ENCODE assay signal across 17 cellular contexts in the genomic region with DNA sequence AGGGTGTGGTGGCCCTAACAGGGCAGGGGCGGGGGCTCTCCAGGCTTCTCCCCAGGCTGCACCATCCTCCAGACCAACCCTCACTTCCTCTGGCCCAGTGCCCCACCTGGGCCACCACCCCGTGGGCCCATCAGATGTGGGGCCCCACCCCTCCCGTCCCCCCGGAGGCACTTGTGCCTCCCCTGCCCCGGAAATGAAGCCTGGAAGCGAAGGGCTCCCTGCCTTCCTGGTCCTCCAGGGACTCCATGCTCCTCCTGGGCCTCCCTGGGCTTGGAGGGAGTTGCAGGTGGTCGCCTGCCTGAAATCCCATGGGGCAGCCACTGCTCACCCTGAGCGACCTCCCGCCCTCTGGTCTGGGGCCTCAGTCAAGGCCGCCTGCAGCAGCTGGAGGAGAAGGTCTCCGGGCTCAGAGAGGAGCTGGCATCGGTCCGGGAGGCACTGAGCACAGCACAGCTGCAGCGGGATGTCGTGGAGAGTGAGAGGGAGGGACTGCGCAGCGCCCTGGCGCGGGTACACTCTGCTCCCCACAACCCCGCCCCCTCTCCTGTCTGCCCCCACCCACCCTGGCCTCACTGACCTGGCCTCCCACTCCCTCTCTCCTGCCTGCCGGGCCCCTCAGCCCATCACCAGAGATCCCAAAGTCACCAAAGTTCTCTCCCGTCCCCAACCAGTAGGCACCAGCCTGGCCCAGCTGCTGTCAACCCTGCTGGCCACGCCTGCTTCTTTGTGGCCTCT. TPM values are rescaled to one million over a fixed set of nuclear protein-coding genes. Genes with fewer than 3 reads are reported as not detected.
DNase-seq lines count a peak whose midpoint lies in the region; ATAC-seq and TF ChIP-seq lines count a peak whose summit lies in the region.
"Had no signal": no experiment of that assay in that cellular context is flagged by ENCODE, and none has a peak within 500 bp of the region (broad histone marks: within the 10 kb centered on the region; RNA-seq: fewer than 3 reads in every experiment).

No MANE protein-coding gene starts in this region.

- H3K27ac ChIP-seq in H9 (ENCODE audit: insufficient read length, low read depth, low read length) (no peak overlapping the region), gastrocnemius medialis (no peak overlapping the region)
- H3K27ac ChIP-seq: esophagus squamous epithelium, SJSA1, vagina had no signal

- no peaks in the 10 kb centered on the region for H3K4me1 ChIP-seq in H9 (ENCODE audit: insufficient read depth, low read length)
- H3K4me1 ChIP-seq in gastrocnemius medialis: no peaks in the 10 kb centered on the region
- H3K4me1 ChIP-seq: esophagus squamous epithelium, SJSA1, vagina had no signal

- H3K27ac Mint-ChIP-seq in H9: no peak overlapping the region
- H3K27ac Mint-ChIP-seq in activated CD4-positive, alpha-beta memory T cell treated with anti-CD3 and anti-CD28 coated beads for 36 hours: no peak overlapping the region
- no peak overlapping the region for H3K27ac Mint-ChIP-seq in HFFc6
- H3K27ac Mint-ChIP-seq: activated CD8-positive, alpha-beta T cell treated with anti-CD3 and anti-CD28 coated beads for 36 hours; CD4-positive, CD25-positive, alpha-beta regulatory T cell; IgD-negative memory B cell; naive thymus-derived CD4-positive, alpha-beta T cell had no signal

- no peak overlapping the region for H2AFZ ChIP-seq in H9 (ENCODE audit: low read length)

- intact Hi-C loops in activated CD4-positive, alpha-beta memory T cell treated with anti-CD3 and anti-CD28 coated beads for 36 hours (cut with micrococcal nuclease): no loop called here
- intact Hi-C loops in left colon (cut with DNase I, micrococcal nuclease) (no loop called here), gastrocnemius medialis (cut with DNase I; ENCODE audit: low total_unique reads) (no loop called here)

- H3K79me1 ChIP-seq in H9 (ENCODE audit: insufficient read depth, low read depth, low read length, poor library complexity, severe bottlenecking): no peaks in the 10 kb centered on the region

- ATAC-seq in left colon (no peak), gastrocnemius medialis (no peak), GM19455 (IDR thresholded peaks at IDR 0.05; ENCODE audit: unreplicated experiment) (no peak)
- ATAC-seq: activated CD8-positive, alpha-beta T cell treated with anti-CD3 and anti-CD28 coated beads for 36 hours; naive thymus-derived CD4-positive, alpha-beta T cell had no signal

- no peak overlapping the region for H3K18ac ChIP-seq in H9 (ENCODE audit: insufficient read length, low read depth, low read length)

- no peak overlapping the region for H2BK20ac ChIP-seq in H9 (ENCODE audit: low read depth, low read length, poor library complexity, severe bottlenecking)

- H3K4me1 Mint-ChIP-seq in H9 (no peaks in the 10 kb centered on the region), HFFc6 (ENCODE audit: low read depth) (no peaks in the 10 kb centered on the region)
- no peaks in the 10 kb centered on the region for H3K4me1 Mint-ChIP-seq in activated CD4-positive, alpha-beta memory T cell treated with anti-CD3 and anti-CD28 coated beads for 36 hours (ENCODE audit: low read depth)
- H3K4me1 Mint-ChIP-seq: CD4-positive, CD25-positive, alpha-beta regulatory T cell; naive thymus-derived CD4-positive, alpha-beta T cell had no signal

- no peak overlapping the region for H3K23ac ChIP-seq in H9 (ENCODE audit: insufficient read length, low read depth, low read length)

- no CpG with 5 or more reads among the region's 23 CpGs for WGBS in H9 (ENCODE audit: extremely low coverage, insufficient read length, low lambda C conversion rate)

- H3K36me3 Mint-ChIP-seq in H9 (ENCODE audit: insufficient read depth in 1 of 3, low read depth in 3 of 3) (peaks cover 0 to 4% (median 0%) of the 10 kb centered on the region in 3 experiments; a peak in 3 of 7 replicates), HFFc6 (ENCODE audit: low read depth) (no peaks in the 10 kb centered on the region)
- no peaks in the 10 kb centered on the region for H3K36me3 Mint-ChIP-seq in activated CD4-positive, alpha-beta memory T cell treated with anti-CD3 and anti-CD28 coated beads for 36 hours
- H3K36me3 Mint-ChIP-seq: IgD-negative memory B cell had no signal

- H3K9me3 Mint-ChIP-seq in H9 (peaks cover 12 to 14% of the 10 kb centered on the region in 2 experiments), HFFc6 (peaks cover 12% of the 10 kb centered on the region; the same call in 1 of the 2 replicates)
- peaks cover 15% of the 10 kb centered on the region for H3K9me3 Mint-ChIP-seq in activated CD4-positive, alpha-beta memory T cell treated with anti-CD3 and anti-CD28 coated beads for 36 hours

- H3K4me3 Mint-ChIP-seq in H9 (no peak overlapping the region), HFFc6 (no peak overlapping the region)
- H3K4me3 Mint-ChIP-seq in activated CD4-positive, alpha-beta memory T cell treated with anti-CD3 and anti-CD28 coated beads for 36 hours: no peak overlapping the region
- H3K4me3 Mint-ChIP-seq: activated CD8-positive, alpha-beta T cell treated with anti-CD3 and anti-CD28 coated beads for 36 hours; CD4-positive, CD25-positive, alpha-beta regulatory T cell; IgD-negative memory B cell; naive thymus-derived CD4-positive, alpha-beta T cell had no signal

- H3K4me2 ChIP-seq in H9 (ENCODE audit: insufficient read depth, insufficient read length, low read length): no peak overlapping the region

- H3K56ac ChIP-seq in H9 (ENCODE audit: insufficient read length, low read depth, low read length): no peak overlapping the region

- H2AK5ac ChIP-seq in H9 (ENCODE audit: insufficient read length, low read length): no peak overlapping the region

- no peaks in the 10 kb centered on the region for H3K79me2 ChIP-seq in H9 (ENCODE audit: insufficient read depth, low read length)

- CTCF ChIA-PET in activated CD4-positive, alpha-beta memory T cell treated with anti-CD3 and anti-CD28 coated beads for 36 hours (lab: Charles Lee): interaction anchor here (1.2 kb wide), 1 partner anchor 20 kb away, joined by 3 read pairs; no protein-coding TSS in a partner anchor

- H2BK120ac ChIP-seq in H9 (ENCODE audit: low read depth, low read length, poor library complexity, severe bottlenecking): no peak overlapping the region

- no peak overlapping the region for H2BK15ac ChIP-seq in H9 (ENCODE audit: low read depth, low read length)

- no peak overlapping the region for H3K4ac ChIP-seq in H9 (ENCODE audit: low read depth, low read length)

- no peaks in the 10 kb centered on the region for H4K20me1 ChIP-seq in H9 (ENCODE audit: control insufficient read depth, insufficient read depth, insufficient read length)

- no peak overlapping the region for H4K91ac ChIP-seq in H9 (ENCODE audit: insufficient read length, low read depth, low read length)

- no peak overlapping the region for H2BK12ac ChIP-seq in H9 (ENCODE audit: insufficient read length, low read depth, low read length)

- H3K27me3 ChIP-seq in H9 (ENCODE audit: insufficient read depth, low read length) (no peaks in the 10 kb centered on the region), gastrocnemius medialis (peaks cover 8 to 33% (median 13%) of the 10 kb centered on the region in 3 donors)
- H3K27me3 ChIP-seq: SJSA1, vagina had no signal

- H4K5ac ChIP-seq in H9 (ENCODE audit: insufficient read length, low read depth, low read length): no peak overlapping the region

- H3K27me3 Mint-ChIP-seq in H9 (ENCODE audit: low read depth) (peaks cover 13% of the 10 kb centered on the region), HFFc6 (ENCODE audit: insufficient read depth) (peaks cover 11% of the 10 kb centered on the region)
- peaks cover under 1% of the 10 kb centered on the region for H3K27me3 Mint-ChIP-seq in activated CD4-positive, alpha-beta memory T cell treated with anti-CD3 and anti-CD28 coated beads for 36 hours
- H3K27me3 Mint-ChIP-seq: activated CD8-positive, alpha-beta T cell treated with anti-CD3 and anti-CD28 coated beads for 36 hours had no signal

- H3K9me3 ChIP-seq in H9 (ENCODE audit: control insufficient read depth, low read depth, low read length) (no peaks in the 10 kb centered on the region), gastrocnemius medialis (peaks cover 0 to 5% (median 0%) of the 10 kb centered on the region in 3 donors)

- peak; percentile 18 for DNase-seq in H9
- DNase-seq in activated CD4-positive, alpha-beta memory T cell treated with anti-CD3 and anti-CD28 coated beads for 36 hours: peak; percentile 4
- peak; percentile 6 to 21 for DNase-seq in left colon
- DNase-seq in gastrocnemius medialis: peak; percentile 1 to 14
- DNase-seq in AG08396 (ENCODE audit: low spot score): no peak
- DNase-seq in HFFc6: no peak
- DNase-seq: activated CD8-positive, alpha-beta T cell treated with anti-CD3 and anti-CD28 coated beads for 36 hours; CD4-positive, CD25-positive, alpha-beta regulatory T cell; esophagus squamous epithelium; hypothalamus; stimulated activated CD4-positive, alpha-beta T cell treated with anti-CD3 and anti-CD28 coated beads, Interleukin-4, amount 100 ng/mL, for 4 hours had no signal

- H3T11ph ChIP-seq in H9 (ENCODE audit: low read length): no peak overlapping the region

- H3K23me2 ChIP-seq in H9 (ENCODE audit: insufficient read length, low read depth, low read length, poor library complexity, severe bottlenecking): no peaks in the 10 kb centered on the region

- no peaks in the 10 kb centered on the region for H3K36me3 ChIP-seq in gastrocnemius medialis
- H3K36me3 ChIP-seq: esophagus squamous epithelium, SJSA1, vagina had no signal

- H3K9ac ChIP-seq in H9 (ENCODE audit: extremely low read depth, insufficient read length, low read length): no peak overlapping the region

- TF ChIP-seq POLR2A in gastrocnemius medialis (IDR thresholded peaks at IDR 0.05): no peak

- H3K14ac ChIP-seq in H9 (ENCODE audit: insufficient read depth, low read length): no peak overlapping the region; the same call in 1 of the 2 replicates

- no peak overlapping the region for H3K4me3 ChIP-seq in gastrocnemius medialis
- H3K4me3 ChIP-seq: esophagus squamous epithelium, SJSA1, vagina had no signal

- TF ChIP-seq CTCF in H9 (conservative IDR thresholded peaks at IDR 0.05) (no peak), gastrocnemius medialis (IDR thresholded peaks at IDR 0.05 in 4 of 5, conservative IDR thresholded peaks at IDR 0.05 in 1 of 5) (no peak), HFFc6 (IDR thresholded peaks at IDR 0.05) (no peak)

- H2BK5ac ChIP-seq in H9 (ENCODE audit: insufficient read length, low read length): no peak overlapping the region

- H4K8ac ChIP-seq in H9 (replicated peaks; ENCODE audit: insufficient read length, low read depth, low read length): no peak overlapping the region

- in situ Hi-C loops in gastrocnemius medialis (cut with MboI; ENCODE audit: low sequenced_read_pairs in 4 of 4): no loop called here

- POLR2A ChIA-PET in activated CD4-positive, alpha-beta memory T cell treated with anti-CD3 and anti-CD28 coated beads for 36 hours (lab: Charles Lee): no interaction called here

RNA-seq across cellular contexts. Expression of a gene that starts 28.0 kb away (rescaled TPM):
- total RNA-seq in H9 (2021) (not detected in 2 replicates), left colon (under 1 TPM in 1 of 2 donors, not detected in 1; 0.06 TPM), gastrocnemius medialis (under 1 TPM in 1 of 4 donors, not detected in 3; 0.07 TPM)
- total RNA-seq in activated CD4-positive, alpha-beta memory T cell treated with anti-CD3 and anti-CD28 coated beads for 36 hours: not detected
- not detected for total RNA-seq in HFFc6 (2021; fragmentation: NEBNext Ultra II Directional; extraction: Animal tissue kit (Norgen Biotek cat#: 25700))
- total RNA-seq: activated CD8-positive, alpha-beta T cell treated with anti-CD3 and anti-CD28 coated beads for 36 hours; CD4-positive, CD25-positive, alpha-beta regulatory T cell; dermis microvascular lymphatic vessel endothelial cell; esophagus squamous epithelium; SJSA1 had no signal

RNA-seq across cellular contexts. Expression of a gene that starts 38.2 kb away (rescaled TPM):
- total RNA-seq in H9 (2021) (0.15 and 0.37 TPM in 2 replicates), left colon (10 to 100 TPM in 1 of 2 donors, 1 to 10 TPM in 1; 4.5 to 11.8 TPM), gastrocnemius medialis (not detected)
- not detected for total RNA-seq in activated CD4-positive, alpha-beta memory T cell treated with anti-CD3 and anti-CD28 coated beads for 36 hours
- not detected for total RNA-seq in HFFc6 (2021; fragmentation: NEBNext Ultra II Directional; extraction: Animal tissue kit (Norgen Biotek cat#: 25700))
- total RNA-seq: activated CD8-positive, alpha-beta T cell treated with anti-CD3 and anti-CD28 coated beads for 36 hours; CD4-positive, CD25-positive, alpha-beta regulatory T cell; dermis microvascular lymphatic vessel endothelial cell; naive thymus-derived CD4-positive, alpha-beta T cell had no signal

Comparison
In these comparisons a context has a peak if more than half of its experiments do, and no peak if none do; other contexts are left out.
1. DNase-seq: peak in H9 (single experiment), activated CD4-positive, alpha-beta memory T cell treated with anti-CD3 and anti-CD28 coated beads for 36 hours (single experiment), left colon (2 of 2) and gastrocnemius medialis (2 of 2); none in AG08396 (single experiment) and HFFc6 (single experiment).